In genomic region chr9:137269231-137269772, GRCh38 we compare ENCODE assay signal across 10 cellular contexts. TPM values are rescaled to one million over a fixed set of nuclear protein-coding genes. Genes with fewer than 3 reads are reported as not detected.
A peak's percentile ranks its signal among the peaks of the same experiment; 100 is the strongest.
DNase-seq lines count a peak whose midpoint lies in the region; ATAC-seq, FAIRE-seq and TF ChIP-seq lines count a peak whose summit lies in the region.
"Had no signal": no experiment of that assay in that cellular context is flagged by ENCODE, and none has a peak within 500 bp of the region (broad histone marks: within the 10 kb centered on the region; RNA-seq: fewer than 3 reads in every experiment).

No MANE protein-coding gene starts in this region.

- no peak overlapping the region for H3K27ac Mint-ChIP-seq in activated T-helper 17 cell treated with anti-CD3 and anti-CD28 coated beads, Interleukin-2, amount 50 U/mL, for 72 hours

- no peaks in the 10 kb centered on the region for H3K27me3 ChIP-seq in esophagus squamous epithelium
- no peaks in the 10 kb centered on the region for H3K27me3 ChIP-seq in pancreas
- H3K27me3 ChIP-seq: SJSA1 had no signal

- FAIRE-seq in pancreas (lab: Jason Lieb, UNC), result no peak
- FAIRE-seq: H54 had no signal

- H3K36me3 Mint-ChIP-seq in activated T-helper 17 cell treated with anti-CD3 and anti-CD28 coated beads, Interleukin-2, amount 50 U/mL, for 72 hours (ENCODE audit: low read depth), result peaks cover 64% of the 10 kb centered on the region

- ATAC-seq in pancreas, result peak; percentile 82 to 89 (median 88)
- ATAC-seq in activated T-helper 17 cell treated with anti-CD3 and anti-CD28 coated beads, Interleukin-2, amount 50 U/mL, for 72 hours (replicated peaks), result no peak

- peak in 1 of 4 donors; percentile 35 for TF ChIP-seq POLR2A in esophagus squamous epithelium (IDR thresholded peaks at IDR 0.05)

- DNase-seq in DMS153 (lab: John Stamatoyannopoulos, UW) (peak; percentile 66), NCI-H2029 treated with DMSO at 0.1 percent for 48 hours (lab: John Stamatoyannopoulos, UW) (peak; percentile 18), esophagus squamous epithelium (lab: John Stamatoyannopoulos, UW) (no peak), pancreas (peak in 5 of 6 donors; percentile 58 to 72 (median 63))
- no peak for DNase-seq in activated CD4-positive, alpha-beta T cell treated with anti-CD3 and anti-CD28 coated beads for 1 hour
- DNase-seq in stimulated activated CD4-positive, alpha-beta T cell treated with anti-CD3 and anti-CD28 coated beads, Interleukin-2, amount 100 ng/mL, for 48 hours, result no peak
- no peak for DNase-seq in stimulated activated CD4-positive, alpha-beta T cell treated with anti-CD3 and anti-CD28 coated beads, Interleukin-4, amount 100 ng/mL, for 24 hours

- H3K4me1 ChIP-seq in esophagus squamous epithelium (peaks cover 6 to 66% (median 20%) of the 10 kb centered on the region in 3 donors), pancreas (peaks cover 15 to 18% (median 16%) of the 10 kb centered on the region in 3 donors)

- no peaks in the 10 kb centered on the region for H3K9me3 ChIP-seq in esophagus squamous epithelium
- H3K9me3 ChIP-seq in pancreas, result no peaks in the 10 kb centered on the region
- H3K9me3 ChIP-seq: SJSA1 had no signal

- WGBS in esophagus squamous epithelium, 2 donors, result 40 to 50% methylated on average over 14 to 17 of the region's 17 CpGs
- 12 to 18% methylated on average over 17 of the region's 17 CpGs for WGBS in pancreas, 2 donors

- H3K27ac ChIP-seq in esophagus squamous epithelium (peak overlapping the region; percentile 31 to 70 (median 50)), pancreas (peak overlapping the region; percentile 18 to 74 (median 54))
- H3K27ac ChIP-seq: SJSA1 had no signal

- intact Hi-C loops in esophagus squamous epithelium (cut with DNase I), result no loop called here
- intact Hi-C loops in pancreas (cut with DNase I), result no loop called here

- peaks cover 5% of the 10 kb centered on the region for H3K4me1 Mint-ChIP-seq in activated T-helper 17 cell treated with anti-CD3 and anti-CD28 coated beads, Interleukin-2, amount 50 U/mL, for 72 hours

- no peaks in the 10 kb centered on the region for H3K27me3 Mint-ChIP-seq in activated T-helper 17 cell treated with anti-CD3 and anti-CD28 coated beads, Interleukin-2, amount 50 U/mL, for 72 hours

- H3K4me3 ChIP-seq in esophagus squamous epithelium (peak overlapping the region in 1 of 4 donors; percentile 33), pancreas (no peak overlapping the region)
- H3K4me3 ChIP-seq: SJSA1 had no signal

- TF ChIP-seq CTCF in esophagus squamous epithelium (IDR thresholded peaks at IDR 0.05), result peak in 1 of 6 experiments; percentile 6
- no peak for TF ChIP-seq CTCF in pancreas (IDR thresholded peaks at IDR 0.05)

- H3K4me3 Mint-ChIP-seq in activated T-helper 17 cell treated with anti-CD3 and anti-CD28 coated beads, Interleukin-2, amount 50 U/mL, for 72 hours, result no peak overlapping the region

- H3K9me3 Mint-ChIP-seq in activated T-helper 17 cell treated with anti-CD3 and anti-CD28 coated beads, Interleukin-2, amount 50 U/mL, for 72 hours, result no peaks in the 10 kb centered on the region

- H3K36me3 ChIP-seq in esophagus squamous epithelium (peaks cover 28 to 92% (median 32%) of the 10 kb centered on the region in 3 donors), pancreas (peaks cover 11 to 12% (median 11%) of the 10 kb centered on the region in 3 donors)

RNA-seq across cellular contexts. Expression of gene TOR4A, which starts 8.2 kb away (rescaled TPM):
- total RNA-seq in esophagus squamous epithelium (10 to 100 TPM in 3 of 4 donors, 1 to 10 TPM in 1; 8.8 to 17.5 (median 13.5) TPM), pancreas (1 to 10 TPM; 2.5 to 6.8 (median 4.3) TPM)
- polyA plus RNA-seq in pancreas, result 1 to 10 TPM; 1.4 to 3.0 TPM
- 10 to 100 TPM in 1 of 2 donors, 1 to 10 TPM in 1; 4.9 to 11.5 TPM for total RNA-seq in activated T-helper 17 cell treated with anti-CD3 and anti-CD28 coated beads, Interleukin-2, amount 50 U/mL, for 72 hours

RNA-seq across cellular contexts. Expression of gene NELFB, which starts 14.2 kb away (rescaled TPM):
- 10 to 100 TPM; 26.1 to 41.4 (median 35.2) TPM for total RNA-seq in esophagus squamous epithelium
- 10 to 100 TPM; 22.3 to 34.0 (median 29.0) TPM for total RNA-seq in pancreas
- 10 to 100 TPM; 28.7 to 34.2 TPM for polyA plus RNA-seq in pancreas
- 10 to 100 TPM; 43.6 to 78.0 TPM for total RNA-seq in activated T-helper 17 cell treated with anti-CD3 and anti-CD28 coated beads, Interleukin-2, amount 50 U/mL, for 72 hours

RNA-seq across cellular contexts. Expression of gene STPG3, which starts 18.2 kb away (rescaled TPM):
- total RNA-seq in esophagus squamous epithelium (not detected), pancreas (not detected)
- polyA plus RNA-seq in pancreas, result under 1 TPM in 1 of 2 donors, not detected in 1; 0.23 TPM
- not detected for total RNA-seq in activated T-helper 17 cell treated with anti-CD3 and anti-CD28 coated beads, Interleukin-2, amount 50 U/mL, for 72 hours
- total RNA-seq: SJSA1 had no signal

RNA-seq across cellular contexts. Expression of gene TUBB4B, which starts 28.2 kb away (rescaled TPM):
- total RNA-seq in esophagus squamous epithelium (100 to 1,000 TPM; 367 to 753 (median 540) TPM), pancreas (10 to 100 TPM; 40.9 to 87.6 (median 64.7) TPM)
- 100 to 1,000 TPM in 1 of 2 donors, 10 to 100 TPM in 1; 96.2 to 143 TPM for polyA plus RNA-seq in pancreas
- total RNA-seq in activated T-helper 17 cell treated with anti-CD3 and anti-CD28 coated beads, Interleukin-2, amount 50 U/mL, for 72 hours, result 100 to 1,000 TPM; 232 to 372 TPM

RNA-seq across cellular contexts. Expression of gene NRARP, which starts 32.8 kb away (rescaled TPM):
- 10 to 100 TPM; 19.6 to 33.9 (median 27.5) TPM for total RNA-seq in esophagus squamous epithelium
- total RNA-seq in pancreas, result 10 to 100 TPM in 4 of 6 donors, 1 to 10 TPM in 2; 7.5 to 23.4 (median 13.6) TPM
- polyA plus RNA-seq in pancreas, result 1 to 10 TPM; 1.3 to 2.7 TPM
- under 1 TPM; 0.66 to 0.86 TPM for total RNA-seq in activated T-helper 17 cell treated with anti-CD3 and anti-CD28 coated beads, Interleukin-2, amount 50 U/mL, for 72 hours

Comparison
In these comparisons a context has a peak if more than half of its experiments do, and no peak if none do; other contexts are left out.
1. DNase-seq: peak in DMS153 (single experiment), NCI-H2029 treated with DMSO at 0.1 percent for 48 hours (single experiment) and pancreas (5 of 6); none in esophagus squamous epithelium (single experiment), activated CD4-positive, alpha-beta T cell treated with anti-CD3 and anti-CD28 coated beads for 1 hour (single experiment), stimulated activated CD4-positive, alpha-beta T cell treated with anti-CD3 and anti-CD28 coated beads, Interleukin-2, amount 100 ng/mL, for 48 hours (0 of 2) and stimulated activated CD4-positive, alpha-beta T cell treated with anti-CD3 and anti-CD28 coated beads, Interleukin-4, amount 100 ng/mL, for 24 hours (single experiment).